8 cellular contexts compared by ENCODE assay signal in genomic region chr1:13965770-13966398, GRCh38.
DNase-seq lines count a peak whose midpoint lies in the region; ATAC-seq, FAIRE-seq and TF ChIP-seq lines count a peak whose summit lies in the region.

No MANE protein-coding gene starts in this region.

- no peak overlapping the region for H3K4me3 ChIP-seq in fibroblast of the aortic adventitia (ENCODE audit: low read depth, low read length)

- CTCF ChIA-PET in RWPE1 (lab: Yijun Ruan, JAX), result interaction anchor here (0.6 to 1.3 kb wide), 8 partner anchors 11 to 1093 kb away, joined by 3 to 11 read pairs (median 3); no protein-coding TSS in a partner anchor

- DNase-seq in DMS79 (lab: John Stamatoyannopoulos, UW), result peak; percentile 93
- peak; percentile 78 for DNase-seq in RWPE1 (ENCODE audit: low spot score)
- DNase-seq in fibroblast of the aortic adventitia (ENCODE audit: low read depth), result peak; percentile 57
- no peak for DNase-seq in omental fat pad (ENCODE audit: low spot score)
- no peak for DNase-seq in GM19239 (ENCODE audit: insufficient read length, low spot score)

- peak; percentile 51 for TF ChIP-seq CTCF in LNCAP (IDR thresholded peaks at IDR 0.05)
- TF ChIP-seq CTCF in RWPE1 (conservative IDR thresholded peaks at IDR 0.05; ENCODE audit: low read depth), result peak; percentile 67
- peak; percentile 46 for TF ChIP-seq CTCF in fibroblast of the aortic adventitia (IDR thresholded peaks at IDR 0.05; ENCODE audit: insufficient read depth, low read length)
- TF ChIP-seq CTCF in omental fat pad (IDR thresholded peaks at IDR 0.05), result no peak

- POLR2A ChIA-PET in RWPE1 (lab: Yijun Ruan, JAX; ENCODE audit: low non-redundant PET), result no interaction called here

- no peak overlapping the region for H3K27ac ChIP-seq in RWPE1

- ATAC-seq in omental fat pad (ENCODE audit: low FRiP score), result peak; percentile 85
- no peak for ATAC-seq in GM19463 (IDR thresholded peaks at IDR 0.05; ENCODE audit: unreplicated experiment)
- ATAC-seq in HG03280 (IDR thresholded peaks at IDR 0.05; ENCODE audit: unreplicated experiment), result no peak

- no peak for FAIRE-seq in GM19239 (lab: Jason Lieb, UNC)

Comparison
In these comparisons a context has a peak if more than half of its experiments do, and no peak if none do; other contexts are left out.
1. DNase-seq: peak in DMS79 (single experiment), RWPE1 (single experiment) and fibroblast of the aortic adventitia (single experiment); none in omental fat pad (single experiment) and GM19239 (single experiment).
2. CTCF ChIP-seq: peak in LNCAP (single experiment), RWPE1 (single experiment) and fibroblast of the aortic adventitia (single experiment); none in omental fat pad (0 of 3).